ENCODE assay signal across 8 cellular contexts in genomic region chr22:30636226-30637077, GRCh38. TPM values are rescaled to one million over a fixed set of nuclear protein-coding genes. Genes with fewer than 3 reads are reported as not detected.
A peak's percentile ranks its signal among the peaks of the same experiment; 100 is the strongest.
DNase-seq lines count a peak whose midpoint lies in the region; ATAC-seq and TF ChIP-seq lines count a peak whose summit lies in the region.

No MANE protein-coding gene starts in this region.

- H3K9me3 Mint-ChIP-seq in endothelial cell (ENCODE audit: unreplicated experiment), result no peaks in the 10 kb centered on the region

- H3K4me3 ChIP-seq in WI38 (ENCODE audit: low read depth, low read length), result peak overlapping the region; percentile 70
- peak overlapping the region; percentile 74 to 79 for H3K4me3 ChIP-seq in muscle layer of duodenum (ENCODE audit: low read depth in 1 of 2, low read length in 2 of 2)
- peak overlapping the region; percentile 44 to 71 for H3K4me3 ChIP-seq in uterus

- H3K27me3 ChIP-seq in muscle layer of duodenum (ENCODE audit: low read depth, low read length) (no peaks in the 10 kb centered on the region), uterus (no peaks in the 10 kb centered on the region)

- H3K27me3 Mint-ChIP-seq in endothelial cell (ENCODE audit: unreplicated experiment), result peaks cover 4% of the 10 kb centered on the region

- peaks cover 7% of the 10 kb centered on the region for H3K4me1 Mint-ChIP-seq in endothelial cell (ENCODE audit: unreplicated experiment)

- H3K4me1 ChIP-seq in muscle layer of duodenum (ENCODE audit: control insufficient read depth in 1 of 2, insufficient read depth in 2 of 2, low read length in 2 of 2), result peaks cover 0 to 29% of the 10 kb centered on the region in 2 donors
- peaks cover 0 to 19% of the 10 kb centered on the region in 2 donors for H3K4me1 ChIP-seq in uterus

- H3K4me3 Mint-ChIP-seq in endothelial cell (ENCODE audit: unreplicated experiment), result peak overlapping the region; percentile 86

- H3K9me3 ChIP-seq in muscle layer of duodenum (ENCODE audit: control insufficient read depth in 1 of 2, low read length in 2 of 2) (no peaks in the 10 kb centered on the region), uterus (no peaks in the 10 kb centered on the region)

- no peak for TF ChIP-seq CTCF in WI38 (IDR thresholded peaks at IDR 0.05; ENCODE audit: low read depth, low read length)
- TF ChIP-seq CTCF in endothelial cell (IDR thresholded peaks at IDR 0.05; ENCODE audit: unreplicated experiment), result no peak
- no peak for TF ChIP-seq CTCF in uterus (IDR thresholded peaks at IDR 0.05)

- no peak overlapping the region for H3K27ac Mint-ChIP-seq in endothelial cell (ENCODE audit: unreplicated experiment)

- H3K27ac ChIP-seq in muscle layer of duodenum (ENCODE audit: low read length) (peak overlapping the region; percentile 45), uterus (peak overlapping the region; percentile 97 to 99)

- H3K36me3 ChIP-seq in muscle layer of duodenum (ENCODE audit: control insufficient read depth in 1 of 2, insufficient read depth in 2 of 2, low read length in 2 of 2), result no peaks in the 10 kb centered on the region
- H3K36me3 ChIP-seq in uterus, result no peaks in the 10 kb centered on the region

- intact Hi-C loops in uterus (cut with DNase I; ENCODE audit: low total_unique reads), result no loop called here

- no peak for ATAC-seq in GM18858 (IDR thresholded peaks at IDR 0.05; ENCODE audit: unreplicated experiment)

- no peak for TF ChIP-seq POLR2A in uterus (IDR thresholded peaks at IDR 0.05)

- H3K36me3 Mint-ChIP-seq in endothelial cell (ENCODE audit: low read depth, unreplicated experiment), result no peaks in the 10 kb centered on the region

- DNase-seq in stimulated activated CD4-positive, alpha-beta T cell treated with anti-CD3 and anti-CD28 coated beads, Interleukin-15, amount 100 ng/mL, for 24 hours, result peak; percentile 33
- DNase-seq in stimulated activated CD4-positive, alpha-beta T cell treated with anti-CD3 and anti-CD28 coated beads, Interleukin-2, amount 100 ng/mL, for 48 hours, result no peak
- peak; percentile 9 for DNase-seq in endothelial cell (ENCODE audit: low spot score)
- peak; percentile 27 to 31 for DNase-seq in uterus
- no peak for DNase-seq in NCI-H774 (lab: John Stamatoyannopoulos, UW)

RNA-seq across cellular contexts. Expression of gene SLC35E4, which starts 0.9 kb away (rescaled TPM):
- 8.4 TPM for total RNA-seq in endothelial cell (ENCODE audit: unreplicated experiment)
- total RNA-seq in uterus, result 10 to 100 TPM in 1 of 4 donors, 1 to 10 TPM in 1, under 1 TPM in 2; 0.29 to 11.7 (median 3.0) TPM

RNA-seq across cellular contexts. Expression of gene TCN2, which starts 29.5 kb away (rescaled TPM):
- total RNA-seq in endothelial cell (ENCODE audit: unreplicated experiment), result 59.5 TPM
- total RNA-seq in uterus, result 10 to 100 TPM; 21.8 to 44.5 (median 30.3) TPM

RNA-seq across cellular contexts. Expression of gene DUSP18, which starts 31.2 kb away (rescaled TPM):
- total RNA-seq in endothelial cell (ENCODE audit: unreplicated experiment), result 21.4 TPM
- total RNA-seq in uterus, result 10 to 100 TPM in 1 of 4 donors, 1 to 10 TPM in 2, under 1 TPM in 1; 0.88 to 10.6 (median 9.8) TPM

RNA-seq across cellular contexts. Expression of gene PES1, which starts 44.7 kb away (rescaled TPM):
- total RNA-seq in endothelial cell (ENCODE audit: unreplicated experiment) (84.0 TPM), uterus (10 to 100 TPM; 13.5 to 67.5 (median 44.9) TPM)

RNA-seq across cellular contexts. Expression of gene OSBP2, which starts 58.2 kb away (rescaled TPM):
- total RNA-seq in endothelial cell (ENCODE audit: unreplicated experiment) (3.0 TPM), uterus (1 to 10 TPM in 3 of 4 donors, not detected in 1; 3.3 to 7.7 (median 4.6) TPM)

Comparison
In these comparisons a context has a peak if more than half of its experiments do, and no peak if none do; other contexts are left out.
1. DNase-seq: peak in stimulated activated CD4-positive, alpha-beta T cell treated with anti-CD3 and anti-CD28 coated beads, Interleukin-15, amount 100 ng/mL, for 24 hours (single experiment), endothelial cell (single experiment) and uterus (2 of 2); none in stimulated activated CD4-positive, alpha-beta T cell treated with anti-CD3 and anti-CD28 coated beads, Interleukin-2, amount 100 ng/mL, for 48 hours (0 of 2) and NCI-H774 (single experiment).
2. Peak in every context shown above with its lines, with median percentiles within 50 percentile points of each other: H3K4me3 ChIP-seq.